ENCODE assay signal across 2 cellular contexts in the genomic region with DNA sequence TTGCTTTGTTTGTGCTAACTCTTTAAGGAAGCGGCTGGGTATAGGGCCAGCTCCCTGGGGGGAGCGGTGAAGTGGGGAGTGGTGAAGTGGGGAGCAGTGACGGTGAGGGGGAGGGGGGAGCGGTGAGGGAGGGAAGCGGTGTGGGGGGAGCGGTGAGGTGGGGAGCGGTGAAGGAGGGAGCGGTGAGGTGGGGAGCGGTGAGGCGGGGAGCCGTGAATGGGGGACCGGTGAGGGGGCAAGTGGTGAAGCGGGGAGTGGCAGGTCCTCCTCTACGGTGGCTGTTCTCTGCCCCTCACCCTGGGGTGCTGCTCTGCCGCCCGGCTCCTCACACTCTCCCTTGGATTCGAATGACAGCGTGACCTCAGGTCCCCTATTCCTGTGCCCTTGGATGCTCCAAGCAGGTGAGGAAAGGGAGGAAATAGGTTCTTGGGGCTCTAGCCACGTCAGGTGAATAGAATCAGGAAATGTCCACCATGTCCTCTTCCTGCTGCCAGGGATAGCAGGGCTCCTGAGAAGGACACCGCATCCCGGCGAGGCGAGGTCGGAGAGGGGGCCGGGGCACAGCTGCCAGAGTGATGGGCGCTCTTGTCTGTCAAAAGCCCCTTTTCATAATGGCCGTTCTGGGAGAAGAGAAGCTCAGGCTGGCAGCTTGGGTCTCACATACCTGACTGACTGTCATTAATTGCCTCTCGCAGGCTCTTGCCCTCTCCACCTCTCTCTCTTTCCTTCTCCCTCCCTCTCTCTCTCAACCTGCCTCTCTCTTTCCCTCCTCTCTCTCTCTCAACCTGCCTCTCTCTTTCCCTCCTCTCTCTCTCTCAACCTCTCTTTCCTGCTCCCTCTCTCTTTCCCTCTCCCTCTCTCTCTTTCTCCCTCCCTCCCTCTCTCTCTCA.
TF ChIP-seq lines count a peak whose summit lies in the region.

No MANE protein-coding gene starts in this region.

TF ChIP-seq in HEK293, 187 proteins besides CTCF, POLR2A, EP300 and RAD21 (continues in another document):
- TF ChIP-seq ZNF426 (tag by site-specific recombination; IDR thresholded peaks at IDR 0.05) (no peak), SP2 (tag by site-specific recombination; IDR thresholded peaks at IDR 0.05) (no peak), ZNF549 (tag by site-specific recombination; IDR thresholded peaks at IDR 0.05) (no peak), ZNF514 (tag by site-specific recombination; IDR thresholded peaks at IDR 0.05) (no peak), ZNF571 (tag by site-specific recombination; IDR thresholded peaks at IDR 0.05) (no peak), ZNF155 (tag by site-specific recombination; IDR thresholded peaks at IDR 0.05) (no peak), ZNF423 (tag by site-specific recombination; IDR thresholded peaks at IDR 0.05) (no peak), PRDM1 (tag by site-specific recombination; IDR thresholded peaks at IDR 0.05) (peak; percentile 84), ZNF529 (tag by site-specific recombination; IDR thresholded peaks at IDR 0.05; ENCODE audit: insufficient replicate concordance) (no peak), ZNF416 (tag by site-specific recombination; IDR thresholded peaks at IDR 0.05) (no peak), ZNF138 (tag by site-specific recombination; IDR thresholded peaks at IDR 0.05; ENCODE audit: borderline replicate concordance) (no peak), ZNF843 (tag by site-specific recombination; IDR thresholded peaks at IDR 0.05) (no peak), ZBTB1 (tag by site-specific recombination; IDR thresholded peaks at IDR 0.05) (no peak), ZNF596 (tag by site-specific recombination; IDR thresholded peaks at IDR 0.05) (peak; percentile 98), ZNF837 (tag by site-specific recombination; IDR thresholded peaks at IDR 0.05) (no peak)
- TF ChIP-seq, protein P1, sequence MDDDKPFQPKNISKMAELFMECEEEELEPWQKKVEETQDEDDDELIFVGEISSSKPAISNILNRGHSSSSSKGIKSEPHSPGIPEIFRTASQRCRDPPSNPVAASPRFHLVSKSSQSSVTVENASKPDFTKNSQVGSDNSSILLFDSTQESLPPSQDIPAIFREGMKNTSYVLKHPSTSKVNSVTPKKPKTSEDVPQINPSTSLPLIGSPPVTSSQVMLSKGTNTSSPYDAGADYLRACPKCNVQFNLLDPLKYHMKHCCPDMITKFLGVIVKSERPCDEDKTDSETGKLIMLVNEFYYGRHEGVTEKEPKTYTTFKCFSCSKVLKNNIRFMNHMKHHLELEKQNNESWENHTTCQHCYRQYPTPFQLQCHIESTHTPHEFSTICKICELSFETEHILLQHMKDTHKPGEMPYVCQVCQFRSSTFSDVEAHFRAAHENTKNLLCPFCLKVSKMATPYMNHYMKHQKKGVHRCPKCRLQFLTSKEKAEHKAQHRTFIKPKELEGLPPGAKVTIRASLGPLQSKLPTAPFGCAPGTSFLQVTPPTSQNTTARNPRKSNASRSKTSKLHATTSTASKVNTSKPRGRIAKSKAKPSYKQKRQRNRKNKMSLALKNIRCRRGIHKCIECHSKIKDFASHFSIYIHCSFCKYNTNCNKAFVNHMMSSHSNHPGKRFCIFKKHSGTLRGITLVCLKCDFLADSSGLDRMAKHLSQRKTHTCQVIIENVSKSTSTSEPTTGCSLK (tag by site-specific recombination; IDR thresholded peaks at IDR 0.05): no peak
- TF ChIP-seq, protein P2, sequence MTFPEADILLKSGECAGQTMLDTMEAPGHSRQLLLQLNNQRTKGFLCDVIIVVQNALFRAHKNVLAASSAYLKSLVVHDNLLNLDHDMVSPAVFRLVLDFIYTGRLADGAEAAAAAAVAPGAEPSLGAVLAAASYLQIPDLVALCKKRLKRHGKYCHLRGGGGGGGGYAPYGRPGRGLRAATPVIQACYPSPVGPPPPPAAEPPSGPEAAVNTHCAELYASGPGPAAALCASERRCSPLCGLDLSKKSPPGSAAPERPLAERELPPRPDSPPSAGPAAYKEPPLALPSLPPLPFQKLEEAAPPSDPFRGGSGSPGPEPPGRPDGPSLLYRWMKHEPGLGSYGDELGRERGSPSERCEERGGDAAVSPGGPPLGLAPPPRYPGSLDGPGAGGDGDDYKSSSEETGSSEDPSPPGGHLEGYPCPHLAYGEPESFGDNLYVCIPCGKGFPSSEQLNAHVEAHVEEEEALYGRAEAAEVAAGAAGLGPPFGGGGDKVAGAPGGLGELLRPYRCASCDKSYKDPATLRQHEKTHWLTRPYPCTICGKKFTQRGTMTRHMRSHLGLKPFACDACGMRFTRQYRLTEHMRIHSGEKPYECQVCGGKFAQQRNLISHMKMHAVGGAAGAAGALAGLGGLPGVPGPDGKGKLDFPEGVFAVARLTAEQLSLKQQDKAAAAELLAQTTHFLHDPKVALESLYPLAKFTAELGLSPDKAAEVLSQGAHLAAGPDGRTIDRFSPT (tag by site-specific recombination; IDR thresholded peaks at IDR 0.05): no peak
- TF ChIP-seq, protein P3, sequence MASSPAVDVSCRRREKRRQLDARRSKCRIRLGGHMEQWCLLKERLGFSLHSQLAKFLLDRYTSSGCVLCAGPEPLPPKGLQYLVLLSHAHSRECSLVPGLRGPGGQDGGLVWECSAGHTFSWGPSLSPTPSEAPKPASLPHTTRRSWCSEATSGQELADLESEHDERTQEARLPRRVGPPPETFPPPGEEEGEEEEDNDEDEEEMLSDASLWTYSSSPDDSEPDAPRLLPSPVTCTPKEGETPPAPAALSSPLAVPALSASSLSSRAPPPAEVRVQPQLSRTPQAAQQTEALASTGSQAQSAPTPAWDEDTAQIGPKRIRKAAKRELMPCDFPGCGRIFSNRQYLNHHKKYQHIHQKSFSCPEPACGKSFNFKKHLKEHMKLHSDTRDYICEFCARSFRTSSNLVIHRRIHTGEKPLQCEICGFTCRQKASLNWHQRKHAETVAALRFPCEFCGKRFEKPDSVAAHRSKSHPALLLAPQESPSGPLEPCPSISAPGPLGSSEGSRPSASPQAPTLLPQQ (tag by site-specific recombination; IDR thresholded peaks at IDR 0.05): no peak
- TF ChIP-seq, protein P4, sequence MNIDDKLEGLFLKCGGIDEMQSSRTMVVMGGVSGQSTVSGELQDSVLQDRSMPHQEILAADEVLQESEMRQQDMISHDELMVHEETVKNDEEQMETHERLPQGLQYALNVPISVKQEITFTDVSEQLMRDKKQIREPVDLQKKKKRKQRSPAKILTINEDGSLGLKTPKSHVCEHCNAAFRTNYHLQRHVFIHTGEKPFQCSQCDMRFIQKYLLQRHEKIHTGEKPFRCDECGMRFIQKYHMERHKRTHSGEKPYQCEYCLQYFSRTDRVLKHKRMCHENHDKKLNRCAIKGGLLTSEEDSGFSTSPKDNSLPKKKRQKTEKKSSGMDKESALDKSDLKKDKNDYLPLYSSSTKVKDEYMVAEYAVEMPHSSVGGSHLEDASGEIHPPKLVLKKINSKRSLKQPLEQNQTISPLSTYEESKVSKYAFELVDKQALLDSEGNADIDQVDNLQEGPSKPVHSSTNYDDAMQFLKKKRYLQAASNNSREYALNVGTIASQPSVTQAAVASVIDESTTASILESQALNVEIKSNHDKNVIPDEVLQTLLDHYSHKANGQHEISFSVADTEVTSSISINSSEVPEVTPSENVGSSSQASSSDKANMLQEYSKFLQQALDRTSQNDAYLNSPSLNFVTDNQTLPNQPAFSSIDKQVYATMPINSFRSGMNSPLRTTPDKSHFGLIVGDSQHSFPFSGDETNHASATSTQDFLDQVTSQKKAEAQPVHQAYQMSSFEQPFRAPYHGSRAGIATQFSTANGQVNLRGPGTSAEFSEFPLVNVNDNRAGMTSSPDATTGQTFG (tag by site-specific recombination; IDR thresholded peaks at IDR 0.05; ENCODE audit: borderline replicate concordance): 0 out of 2 replicates have a peak, but pooled peaks have one; percentile 9

TF ChIP-seq in GM12878, 131 proteins besides CTCF, POLR2A, EP300 and RAD21:
- TF ChIP-seq CBFB (IDR thresholded peaks at IDR 0.05; ENCODE audit: low read depth) (no peak), TCF12 (IDR thresholded peaks at IDR 0.05; ENCODE audit: low read depth, low read length) (no peak), SMARCA5 (IDR thresholded peaks at IDR 0.05) (no peak), ZNF622 (IDR thresholded peaks at IDR 0.05) (no peak), TCF7 (IDR thresholded peaks at IDR 0.05; ENCODE audit: borderline replicate concordance) (no peak), SIX5 (IDR thresholded peaks at IDR 0.05; ENCODE audit: low read depth, low read length, severe bottlenecking) (no peak)
- TF ChIP-seq, protein P5, sequence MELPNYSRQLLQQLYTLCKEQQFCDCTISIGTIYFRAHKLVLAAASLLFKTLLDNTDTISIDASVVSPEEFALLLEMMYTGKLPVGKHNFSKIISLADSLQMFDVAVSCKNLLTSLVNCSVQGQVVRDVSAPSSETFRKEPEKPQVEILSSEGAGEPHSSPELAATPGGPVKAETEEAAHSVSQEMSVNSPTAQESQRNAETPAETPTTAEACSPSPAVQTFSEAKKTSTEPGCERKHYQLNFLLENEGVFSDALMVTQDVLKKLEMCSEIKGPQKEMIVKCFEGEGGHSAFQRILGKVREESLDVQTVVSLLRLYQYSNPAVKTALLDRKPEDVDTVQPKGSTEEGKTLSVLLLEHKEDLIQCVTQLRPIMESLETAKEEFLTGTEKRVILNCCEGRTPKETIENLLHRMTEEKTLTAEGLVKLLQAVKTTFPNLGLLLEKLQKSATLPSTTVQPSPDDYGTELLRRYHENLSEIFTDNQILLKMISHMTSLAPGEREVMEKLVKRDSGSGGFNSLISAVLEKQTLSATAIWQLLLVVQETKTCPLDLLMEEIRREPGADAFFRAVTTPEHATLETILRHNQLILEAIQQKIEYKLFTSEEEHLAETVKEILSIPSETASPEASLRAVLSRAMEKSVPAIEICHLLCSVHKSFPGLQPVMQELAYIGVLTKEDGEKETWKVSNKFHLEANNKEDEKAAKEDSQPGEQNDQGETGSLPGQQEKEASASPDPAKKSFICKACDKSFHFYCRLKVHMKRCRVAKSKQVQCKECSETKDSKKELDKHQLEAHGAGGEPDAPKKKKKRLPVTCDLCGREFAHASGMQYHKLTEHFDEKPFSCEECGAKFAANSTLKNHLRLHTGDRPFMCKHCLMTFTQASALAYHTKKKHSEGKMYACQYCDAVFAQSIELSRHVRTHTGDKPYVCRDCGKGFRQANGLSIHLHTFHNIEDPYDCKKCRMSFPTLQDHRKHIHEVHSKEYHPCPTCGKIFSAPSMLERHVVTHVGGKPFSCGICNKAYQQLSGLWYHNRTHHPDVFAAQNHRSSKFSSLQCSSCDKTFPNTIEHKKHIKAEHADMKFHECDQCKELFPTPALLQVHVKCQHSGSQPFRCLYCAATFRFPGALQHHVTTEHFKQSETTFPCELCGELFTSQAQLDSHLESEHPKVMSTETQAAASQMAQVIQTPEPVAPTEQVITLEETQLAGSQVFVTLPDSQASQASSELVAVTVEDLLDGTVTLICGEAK (IDR thresholded peaks at IDR 0.05; ENCODE audit: borderline replicate concordance): no peak
